Comparison of ENCODE assay signal across 8 cellular contexts in genomic region chr12:46268617-46269428, GRCh38. TPM values are rescaled to one million over a fixed set of nuclear protein-coding genes. Genes with fewer than 3 reads are reported as not detected.
A peak's percentile ranks its signal among the peaks of the same experiment; 100 is the strongest.
DNase-seq lines count a peak whose midpoint lies in the region; ATAC-seq and TF ChIP-seq lines count a peak whose summit lies in the region.

TSS of gene SLC38A1 (minus strand) at chr12:46269043. CDS start at chr12:46239800, 29,243 bp downstream.

- no peaks in the 10 kb centered on the region for H3K27me3 Mint-ChIP-seq in WTC11 (ENCODE audit: low read depth)

- peaks cover 6% of the 10 kb centered on the region; the same call in 1 of the 2 replicates for H3K36me3 Mint-ChIP-seq in WTC11

- peak within 1 kb of the TSS; percentile 80 for H3K4me3 ChIP-seq in kidney epithelial cell (ENCODE audit: low read depth, low read length)

- H3K27ac ChIP-seq in 22Rv1 (peak within 1 kb of the TSS; percentile 86), caudate nucleus (ENCODE audit: low read depth, low read length) (peak within 1 kb of the TSS; percentile 71)

- CTCF ChIA-PET in WTC11 (lab: Charles Lee) = interaction anchor here (0.5 kb wide), 1 partner anchor 46 kb away, joined by 3 read pairs; no protein-coding TSS in a partner anchor

- POLR2A ChIA-PET in WTC11 (lab: Charles Lee) = interaction anchor here (0.5 to 2.7 kb wide), 8 partner anchors 12 to 279 kb away, joined by 3 to 8 read pairs (median 3); no protein-coding TSS in a partner anchor

- peak; percentile 56 for ATAC-seq in GM18517 (IDR thresholded peaks at IDR 0.05; ENCODE audit: unreplicated experiment)
- ATAC-seq in HG03039 (IDR thresholded peaks at IDR 0.05; ENCODE audit: unreplicated experiment) = peak; percentile 62
- ATAC-seq in WTC11 = peak; percentile 68

- H3K4me1 Mint-ChIP-seq in WTC11 = peaks cover 27% of the 10 kb centered on the region

- H3K27me3 ChIP-seq in kidney epithelial cell (ENCODE audit: control insufficient read depth, insufficient read depth, low read length) = no peaks in the 10 kb centered on the region

- no peaks in the 10 kb centered on the region for H3K9me3 Mint-ChIP-seq in WTC11

- DNase-seq in NCI-H2081 treated with DMSO at 0.1 percent for 48 hours (lab: John Stamatoyannopoulos, UW) (peak; percentile 57), WTC11 (ENCODE audit: low spot score) (peak; percentile 80), caudate nucleus (lab: John Stamatoyannopoulos, UW) (peak in 57 of 61 donors; percentile 19 to 91 (median 75)), kidney epithelial cell (ENCODE audit: low read depth) (no peak)
- DNase-seq in stimulated activated CD4-positive, alpha-beta T cell treated with anti-CD3 and anti-CD28 coated beads, Interleukin-15, amount 100 ng/mL, for 48 hours (ENCODE audit: low read depth in 2 of 2) = peak; percentile 79 to 86

- H3K36me3 ChIP-seq in kidney epithelial cell (ENCODE audit: control insufficient read depth, insufficient read depth, low read length) = no peaks in the 10 kb centered on the region

- H3K27ac Mint-ChIP-seq in WTC11 = peak within 1 kb of the TSS; percentile 98

- H3K4me3 Mint-ChIP-seq in WTC11 = no peak within 1 kb of the TSS

- TF ChIP-seq CTCF in 22Rv1 (IDR thresholded peaks at IDR 0.05) = peak; percentile 28
- no peak for TF ChIP-seq CTCF in WTC11 (IDR thresholded peaks at IDR 0.05)
- TF ChIP-seq CTCF in kidney epithelial cell (IDR thresholded peaks at IDR 0.05; ENCODE audit: insufficient read depth, low read length, poor library complexity, severe bottlenecking) = no peak

TF ChIP-seq in WTC11, 78 proteins besides CTCF, POLR2A, EP300 and RAD21 (continues in another document):
- TF ChIP-seq TCF7 (CRISPR knock-in tag; IDR thresholded peaks at IDR 0.05; ENCODE audit: low read depth) = peak; percentile 40; the same call in 1 of the 2 replicates
- TF ChIP-seq NR2C2 (CRISPR knock-in tag; IDR thresholded peaks at IDR 0.05) = peak; percentile 57; the same call in 1 of the 2 replicates
- no peak for TF ChIP-seq ZNF671 (CRISPR knock-in tag; IDR thresholded peaks at IDR 0.05)
- no peak for TF ChIP-seq GRHL2 (CRISPR knock-in tag; IDR thresholded peaks at IDR 0.05; ENCODE audit: insufficient replicate concordance, severe bottlenecking)
- 0 out of 2 replicates have a peak, but pooled peaks have one; percentile 21 for TF ChIP-seq ZNF263 (CRISPR knock-in tag; IDR thresholded peaks at IDR 0.05; ENCODE audit: low read depth)
- 0 out of 2 replicates have a peak, but pooled peaks have one; percentile 58 for TF ChIP-seq STAT6 (CRISPR knock-in tag; conservative IDR thresholded peaks at IDR 0.05; ENCODE audit: low read depth)
- TF ChIP-seq ZNF416 (CRISPR knock-in tag; IDR thresholded peaks at IDR 0.05) = no peak
- peak; percentile 77; the same call in 1 of the 2 replicates for TF ChIP-seq ZBTB43 (CRISPR knock-in tag; IDR thresholded peaks at IDR 0.05)
- no peak for TF ChIP-seq PRRX2 (CRISPR knock-in tag; IDR thresholded peaks at IDR 0.05)
- peak; percentile 48 for TF ChIP-seq E2F4 (CRISPR knock-in tag; IDR thresholded peaks at IDR 0.05; ENCODE audit: borderline replicate concordance, low read depth)
- no peak for TF ChIP-seq ZNF317 (CRISPR knock-in tag; IDR thresholded peaks at IDR 0.05; ENCODE audit: borderline replicate concordance, low read depth)
- TF ChIP-seq ZNF425 (CRISPR knock-in tag; conservative IDR thresholded peaks at IDR 0.05) = no peak
- TF ChIP-seq MAX (CRISPR knock-in tag; IDR thresholded peaks at IDR 0.05) = peak; percentile 98
- TF ChIP-seq CBFB (CRISPR knock-in tag; IDR thresholded peaks at IDR 0.05; ENCODE audit: low read depth) = no peak
- TF ChIP-seq SMAD3 (CRISPR knock-in tag; IDR thresholded peaks at IDR 0.05; ENCODE audit: borderline replicate concordance) = peak; percentile 87
- TF ChIP-seq RORB (CRISPR knock-in tag; IDR thresholded peaks at IDR 0.05) = no peak
- TF ChIP-seq ATF6 (CRISPR knock-in tag; IDR thresholded peaks at IDR 0.05) = no peak
- TF ChIP-seq CDX4 (CRISPR knock-in tag; IDR thresholded peaks at IDR 0.05; ENCODE audit: borderline replicate concordance) = no peak
- TF ChIP-seq ZNF121 (CRISPR knock-in tag; IDR thresholded peaks at IDR 0.05) = no peak
- peak; percentile 51 for TF ChIP-seq SP1 (CRISPR knock-in tag; conservative IDR thresholded peaks at IDR 0.05)
- TF ChIP-seq SOX15 (CRISPR knock-in tag; IDR thresholded peaks at IDR 0.05) = no peak

RNA-seq across cellular contexts. Expression of gene SLC38A1, which starts in this region (rescaled TPM):
- total RNA-seq in WTC11 (2021) (136 to 179 TPM (median 143 TPM) in 3 replicates), kidney epithelial cell (240 and 245 TPM in 2 replicates)
